8 cellular contexts compared by ENCODE assay signal in the genomic region with DNA sequence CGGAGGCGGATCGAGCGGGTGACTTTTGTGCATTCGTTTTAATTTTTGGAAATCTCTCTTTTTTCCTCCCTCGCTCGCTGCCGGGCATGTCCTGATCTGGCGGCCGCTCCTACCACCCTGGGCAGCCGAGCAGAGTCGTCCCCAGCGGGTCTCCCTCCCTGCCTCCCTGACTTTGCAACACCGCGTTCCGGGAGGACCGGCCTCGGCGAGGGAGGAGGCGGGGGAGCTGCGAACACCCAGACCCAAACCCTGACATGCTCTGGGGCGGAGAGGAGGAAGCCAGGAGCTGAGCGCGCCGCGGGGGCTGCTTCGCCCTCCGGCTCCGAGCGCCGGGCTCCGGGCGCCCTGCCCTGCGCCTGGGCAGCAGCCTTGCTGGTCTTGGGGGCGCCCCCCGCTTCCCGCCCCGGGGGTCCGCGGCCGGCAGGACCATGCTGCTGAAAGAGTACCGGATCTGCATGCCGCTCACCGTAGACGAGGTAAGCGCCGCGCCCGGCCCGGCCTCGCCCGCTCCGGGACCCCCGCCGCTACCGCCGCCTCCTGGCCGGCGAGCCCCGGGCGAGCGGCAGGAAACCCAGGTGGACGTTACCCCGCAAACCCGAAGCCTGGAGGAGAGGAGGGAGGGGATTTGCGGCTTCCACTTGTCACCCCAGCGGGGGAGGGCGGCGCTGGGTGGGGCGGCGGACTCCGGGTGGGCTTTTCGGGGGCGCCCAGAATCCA. TPM values are rescaled to one million over a fixed set of nuclear protein-coding genes. Genes with fewer than 3 reads are reported as not detected.
DNase-seq lines count a peak whose midpoint lies in the region; ATAC-seq and TF ChIP-seq lines count a peak whose summit lies in the region.

No MANE protein-coding gene starts in this region.

- peak overlapping the region; percentile 89 for H3K9ac ChIP-seq in Loucy (ENCODE audit: low read depth, low read length, poor library complexity, severe bottlenecking)

- peak; percentile 21 for ATAC-seq in GM21390 (IDR thresholded peaks at IDR 0.05; ENCODE audit: unreplicated experiment)
- peak; percentile 18 to 20 for ATAC-seq in activated CD4-positive, CD25-positive, alpha-beta regulatory T cell treated with anti-CD3 and anti-CD28 coated beads, Interleukin-2, amount 50 U/mL, for 24 hours
- ATAC-seq in left lobe of liver, result peak; percentile 35
- no peak for ATAC-seq in GM19452 (IDR thresholded peaks at IDR 0.05; ENCODE audit: unreplicated experiment)

- H3K4me2 ChIP-seq in Loucy (ENCODE audit: low read depth, low read length, poor library complexity, severe bottlenecking), result peak overlapping the region; percentile 93

- H2AFZ ChIP-seq in Loucy (ENCODE audit: low read length), result peak overlapping the region; percentile 86

- no peaks in the 10 kb centered on the region for H4K20me1 ChIP-seq in Loucy (ENCODE audit: insufficient read depth, low read length, poor library complexity, severe bottlenecking)

- H3K9me2 ChIP-seq in Loucy (replicated peaks; ENCODE audit: low read depth, low read length), result no peaks in the 10 kb centered on the region

- no peaks in the 10 kb centered on the region for H3K79me2 ChIP-seq in Loucy (ENCODE audit: insufficient read depth, low read length)

- H3K4me1 ChIP-seq in Loucy (ENCODE audit: insufficient read depth, low read length, poor library complexity, severe bottlenecking), result peaks cover 26% of the 10 kb centered on the region

- H3K4me3 ChIP-seq in Loucy (ENCODE audit: low read length, poor library complexity, severe bottlenecking) (peak overlapping the region; percentile 78), choroid plexus epithelial cell (ENCODE audit: low read depth, low read length) (peak overlapping the region; percentile 72)

- DNase-seq in choroid plexus epithelial cell (ENCODE audit: low read depth), result peak; percentile 39
- DNase-seq in left lobe of liver (ENCODE audit: low spot score), result peak; percentile 71
- DNase-seq in stimulated activated CD4-positive, alpha-beta T cell treated with anti-CD3 and anti-CD28 coated beads, TNF-alpha, amount 100 ng/mL, for 4 hours (ENCODE audit: low read depth in 3 of 3), result peak in 2 of 3 experiments; percentile 27 to 28

- no peaks in the 10 kb centered on the region for H3K36me3 ChIP-seq in Loucy (ENCODE audit: insufficient read depth, low read length)

- H3K9me3 ChIP-seq in Loucy (ENCODE audit: insufficient read depth, low read depth, low read length), result no peaks in the 10 kb centered on the region

- H3F3A ChIP-seq in Loucy (ENCODE audit: low read depth), result no peaks in the 10 kb centered on the region

- TF ChIP-seq CTCF in C4-2B (conservative IDR thresholded peaks at IDR 0.05), result no peak
- peak; percentile 35; the same call in 1 of the 2 replicates for TF ChIP-seq CTCF in Loucy (conservative IDR thresholded peaks at IDR 0.05; ENCODE audit: low read length)
- TF ChIP-seq CTCF in choroid plexus epithelial cell (conservative IDR thresholded peaks at IDR 0.05; ENCODE audit: low read depth, low read length), result peak; percentile 32

- H3K27ac ChIP-seq in C4-2B, result peak overlapping the region; percentile 51

- H3K27me3 ChIP-seq in Loucy (ENCODE audit: insufficient read depth, low read length, poor library complexity, severe bottlenecking), result no peaks in the 10 kb centered on the region

RNA-seq across cellular contexts. Expression of a gene that starts 0.8 kb away (rescaled TPM):
- total RNA-seq in left lobe of liver, result 13.1 TPM

RNA-seq across cellular contexts. Expression of a gene that starts 11.5 kb away (rescaled TPM):
- 28.1 TPM for total RNA-seq in left lobe of liver
